Comparison of ENCODE assay signal across 1 cellular context in genomic region chr11:120106354-120106753, GRCh38.
TF ChIP-seq lines count a peak whose summit lies in the region.

No MANE protein-coding gene starts in this region.

TF ChIP-seq in IMR-90, 13 proteins besides CTCF, POLR2A, EP300 and RAD21:
- TF ChIP-seq CHD1 (IDR thresholded peaks at IDR 0.05; ENCODE audit: low read depth, low read length) (no peak), NFE2L2 (IDR thresholded peaks at IDR 0.05; ENCODE audit: low read depth, low read length) (no peak), RCOR1 (IDR thresholded peaks at IDR 0.05; ENCODE audit: insufficient replicate concordance, low read length) (no peak), ELK1 (IDR thresholded peaks at IDR 0.05; ENCODE audit: borderline replicate concordance, low read depth, low read length) (no peak), FOS (IDR thresholded peaks at IDR 0.05; ENCODE audit: low read depth, low read length) (no peak), RFX5 (IDR thresholded peaks at IDR 0.05; ENCODE audit: low read depth, low read length) (no peak), MXI1 (IDR thresholded peaks at IDR 0.05; ENCODE audit: borderline replicate concordance, low read depth, low read length) (no peak), CEBPB (IDR thresholded peaks at IDR 0.05; ENCODE audit: low read depth, low read length) (no peak), BHLHE40 (IDR thresholded peaks at IDR 0.05; ENCODE audit: low read depth, low read length) (no peak), SMC3 (IDR thresholded peaks at IDR 0.05; ENCODE audit: low read depth, low read length) (no peak), MAZ (IDR thresholded peaks at IDR 0.05; ENCODE audit: borderline replicate concordance, low read depth, low read length) (no peak), MAFK (IDR thresholded peaks at IDR 0.05; ENCODE audit: low read depth, low read length) (no peak), USF2 (IDR thresholded peaks at IDR 0.05; ENCODE audit: low read depth, low read length) (no peak)
TF ChIP-seq in IMR-90: peak in this region for 0.
